Comparison of ENCODE assay signal across 1 cellular context in genomic region chr1:89989791-89990190, GRCh38.
TF ChIP-seq lines count a peak whose summit lies in the region.

No MANE protein-coding gene starts in this region.

TF ChIP-seq in HepG2, 621 proteins besides CTCF, POLR2A, EP300 and RAD21 (continued from another document):
- TF ChIP-seq STAT6 (CRISPR knock-in tag; IDR thresholded peaks at IDR 0.05; ENCODE audit: borderline replicate concordance) (no peak), HOXA7 (CRISPR knock-in tag; IDR thresholded peaks at IDR 0.05) (no peak), SAP130 (CRISPR knock-in tag; IDR thresholded peaks at IDR 0.05; ENCODE audit: low read depth) (peak; percentile 43), TEF (CRISPR knock-in tag; IDR thresholded peaks at IDR 0.05) (no peak), LBX2 (CRISPR knock-in tag; IDR thresholded peaks at IDR 0.05; ENCODE audit: borderline replicate concordance) (no peak), TCF12 (IDR thresholded peaks at IDR 0.05) (no peak), TCF12 (CRISPR knock-in tag; IDR thresholded peaks at IDR 0.05) (no peak), HNF4G (IDR thresholded peaks at IDR 0.05; ENCODE audit: borderline replicate concordance, low read depth, low read length) (peak; percentile 66; the same call in 1 of the 2 replicates), HNF4G (CRISPR knock-in tag; IDR thresholded peaks at IDR 0.05; ENCODE audit: borderline replicate concordance, low read depth) (no peak), XRCC5 (optimal IDR thresholded peaks at IDR 0.05; ENCODE audit: low read length) (no peak), ZNF576 (CRISPR knock-in tag; IDR thresholded peaks at IDR 0.05) (no peak), ZNF326 (CRISPR knock-in tag; IDR thresholded peaks at IDR 0.05; ENCODE audit: borderline replicate concordance) (no peak), GATAD1 (CRISPR knock-in tag; IDR thresholded peaks at IDR 0.05) (no peak)
